10 cellular contexts compared by ENCODE assay signal in genomic region chr3:152381881-152382295, GRCh38.
DNase-seq lines count a peak whose midpoint lies in the region; ATAC-seq and TF ChIP-seq lines count a peak whose summit lies in the region.
"Had no signal": no experiment of that assay in that cellular context is flagged by ENCODE, and none has a peak within 500 bp of the region (broad histone marks: within the 10 kb centered on the region; RNA-seq: fewer than 3 reads in every experiment).

No MANE protein-coding gene starts in this region.

- intact Hi-C loops in sigmoid colon (cut with DNase I), result loop anchor here (5.0 kb wide), 1 partner anchor 75 kb away; no protein-coding TSS in a partner anchor

- ATAC-seq in GM18517 (IDR thresholded peaks at IDR 0.05; ENCODE audit: unreplicated experiment) (peak; percentile 42), HG02981 (IDR thresholded peaks at IDR 0.05; ENCODE audit: unreplicated experiment) (peak; percentile 42), GM18520 (IDR thresholded peaks at IDR 0.05; ENCODE audit: unreplicated experiment) (no peak), HG03521 (IDR thresholded peaks at IDR 0.05; ENCODE audit: unreplicated experiment) (no peak)
- ATAC-seq: left colon had no signal

- WGBS in sigmoid colon, 2 donors, result 71 to 84% methylated on average over 2 of the region's 2 CpGs

- DNase-seq in dermis blood vessel endothelial cell, result peak; percentile 38
- no peak for DNase-seq in sigmoid colon
- DNase-seq in CD1c-positive myeloid dendritic cell (ENCODE audit: extremely low spot score), result no peak
- no peak for DNase-seq in NCI-H748 (lab: John Stamatoyannopoulos, UW; ENCODE audit: unreplicated experiment)
- DNase-seq: left colon, NCI-H1694 had no signal

- H3K36me3 ChIP-seq in sigmoid colon, result peaks cover 0 to 11% (median 0%) of the 10 kb centered on the region in 4 donors

- no peak for TF ChIP-seq CTCF in sigmoid colon (IDR thresholded peaks at IDR 0.05)

- peak overlapping the region; percentile 73 to 79 (median 77) for H3K27ac ChIP-seq in sigmoid colon

- H3K27me3 ChIP-seq in sigmoid colon, result no peaks in the 10 kb centered on the region

- H3K4me1 ChIP-seq in sigmoid colon, result peaks cover 0 to 89% (median 74%) of the 10 kb centered on the region in 4 donors

- no peak for TF ChIP-seq POLR2A in sigmoid colon (IDR thresholded peaks at IDR 0.05)

- no peak for TF ChIP-seq EP300 in sigmoid colon (IDR thresholded peaks at IDR 0.05)

- peak overlapping the region; percentile 8 to 36 (median 21) for H3K4me3 ChIP-seq in sigmoid colon

- H3K9me3 ChIP-seq in sigmoid colon, result no peaks in the 10 kb centered on the region

Comparison
In these comparisons a context has a peak if more than half of its experiments do, and no peak if none do; other contexts are left out.
1. ATAC-seq: peak in GM18517 (single experiment) and HG02981 (single experiment); none in GM18520 (single experiment) and HG03521 (single experiment).